In genomic region chr4:38367642-38368189, GRCh38 we compare ENCODE assay signal across 16 cellular contexts.
"Had no signal": no experiment of that assay in that cellular context is flagged by ENCODE, and none has a peak within 500 bp of the region (broad histone marks: within the 10 kb centered on the region; RNA-seq: fewer than 3 reads in every experiment).

No MANE protein-coding gene starts in this region.

- H3K27ac ChIP-seq: cardiac muscle cell, pancreas, suprapubic skin had no signal

- ATAC-seq: activated CD8-positive, alpha-beta memory T cell treated with anti-CD3 and anti-CD28 coated beads, Interleukin-2, amount 10 ng/mL, durations not matched to agents 7 days and 5 days; pancreas had no signal

- H3K36me3 ChIP-seq: cardiac muscle cell, left ventricle myocardium inferior, pancreas, suprapubic skin had no signal

- H3K9me3 ChIP-seq: pancreas, suprapubic skin had no signal

- DNase-seq: activated B cell treated with CpG ODN at 0.5 μM for 24 hours; activated CD4-positive, alpha-beta memory T cell treated with anti-CD3 and anti-CD28 coated beads, Interleukin-2, amount 10 ng/mL, durations not matched to agents 7 days and 5 days; activated CD4-positive, alpha-beta T cell treated with anti-CD3 and anti-CD28 coated beads for 4 hours; activated CD8-positive, alpha-beta memory T cell treated with anti-CD3 and anti-CD28 coated beads, Interleukin-2, amount 10 ng/mL, durations not matched to agents 7 days and 5 days; foreskin fibroblast; glutamatergic neuron; hippocampal formation; left ventricle myocardium inferior; pancreas; stimulated activated CD4-positive, alpha-beta T cell treated with anti-CD3 and anti-CD28 coated beads, Interleukin-12 subunit alpha, Interleukin-12 subunit beta, amount 100 ng/mL, for 4 hours; stimulated activated CD4-positive, alpha-beta T cell treated with anti-CD3 and anti-CD28 coated beads, Interleukin-1b, Interleukin-23, amount 100 ng/mL, for 48 hours; stimulated activated CD8-positive, alpha-beta memory T cell treated with anti-CD3 and anti-CD28 coated beads, Interleukin-4, amount 100 ng/mL, for 48 hours; stimulated activated naive CD4-positive, alpha-beta T cell treated with Interleukin-2 at 50 U/mL for 16 hours; T-helper 9 cell had no signal

- H3K4me1 ChIP-seq: pancreas had no signal

- H3K27me3 ChIP-seq: cardiac muscle cell, pancreas, suprapubic skin had no signal

- H3K4me3 ChIP-seq: cardiac muscle cell, left ventricle myocardium inferior, pancreas, suprapubic skin had no signal
